ENCODE assay signal across 19 cellular contexts in the genomic region with DNA sequence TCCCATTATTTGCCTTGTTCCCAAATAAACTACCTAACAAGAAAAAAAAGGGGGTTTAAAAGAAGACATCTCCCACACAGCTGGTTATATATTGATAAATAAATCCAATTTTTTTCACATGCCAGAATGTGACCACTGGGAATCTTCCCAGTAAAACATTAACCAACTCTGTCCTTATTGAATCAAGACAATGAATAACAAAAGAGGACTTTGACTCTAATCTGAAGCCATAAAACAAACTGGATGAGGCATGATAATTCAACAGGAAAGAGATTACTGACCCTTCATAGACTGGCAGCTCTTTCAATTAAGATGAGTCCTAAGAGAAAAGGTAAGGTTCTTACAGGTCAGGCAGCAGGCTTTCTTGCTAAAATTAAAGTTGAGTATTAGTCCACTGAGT.
"Had no signal": no experiment of that assay in that cellular context is flagged by ENCODE, and none has a peak within 500 bp of the region (broad histone marks: within the 10 kb centered on the region; RNA-seq: fewer than 3 reads in every experiment).

No MANE protein-coding gene starts in this region.

- H3K4me3 ChIP-seq: breast epithelium, heart right ventricle, pancreas, tibial nerve, vagina had no signal

- H3K27me3 ChIP-seq: breast epithelium, heart right ventricle, pancreas, tibial nerve, vagina had no signal

- H3K4me1 ChIP-seq: breast epithelium, heart right ventricle, pancreas, tibial nerve, vagina had no signal

- FAIRE-seq: pancreas had no signal

- DNase-seq: activated CD4-positive, alpha-beta T cell treated with anti-CD3 and anti-CD28 coated beads for 1 hour; activated CD4-positive, alpha-beta T cell treated with anti-CD3 and anti-CD28 coated beads, Interleukin-2, amount 50 U/mL, for 48 hours; activated naive CD4-positive, alpha-beta T cell treated with anti-CD3 and anti-CD28 coated beads for 36 hours; activated naive CD8-positive, alpha-beta T cell treated with anti-CD3 and anti-CD28 coated beads, Interleukin-2, amount 50 U/mL, for 24 hours; activated T-cell treated with anti-CD3 and anti-CD28 coated beads, Interleukin-2, amount 50 U/mL, for 1 hour; aorta; cerebellar nuclear complex; effector memory CD4-positive, alpha-beta T cell; foreskin melanocyte; heart right ventricle; pancreas; stimulated activated CD4-positive, alpha-beta T cell treated with anti-CD3 and anti-CD28 coated beads, Interleukin-4, amount 100 ng/mL, for 24 hours; stimulated activated naive CD4-positive, alpha-beta T cell treated with Interleukin-2 at 50 U/mL for 16 hours; substantia nigra; T-cell; T1000 had no signal

- H3K9me3 ChIP-seq: breast epithelium, heart right ventricle, pancreas, tibial nerve, vagina had no signal

- H3K27ac ChIP-seq: breast epithelium, heart right ventricle, tibial nerve, vagina had no signal

- H3K36me3 ChIP-seq: breast epithelium, heart right ventricle, pancreas, tibial nerve, vagina had no signal

- ATAC-seq: activated naive CD8-positive, alpha-beta T cell treated with anti-CD3 and anti-CD28 coated beads, Interleukin-2, amount 50 U/mL, for 24 hours; heart right ventricle; pancreas; T-cell had no signal
